In genomic region chr16:28880955-28881354, GRCh38 we compare ENCODE assay signal across 13 cellular contexts. TPM values are rescaled to one million over a fixed set of nuclear protein-coding genes. Genes with fewer than 3 reads are reported as not detected.
DNase-seq lines count a peak whose midpoint lies in the region; ATAC-seq, FAIRE-seq and TF ChIP-seq lines count a peak whose summit lies in the region.
"Had no signal": no experiment of that assay in that cellular context is flagged by ENCODE, and none has a peak within 500 bp of the region (broad histone marks: within the 10 kb centered on the region; RNA-seq: fewer than 3 reads in every experiment).

No MANE protein-coding gene starts in this region.

- no peak overlapping the region for H3K27ac Mint-ChIP-seq in activated CD4-positive, alpha-beta memory T cell treated with anti-CD3 and anti-CD28 coated beads for 36 hours
- H3K27ac Mint-ChIP-seq in immature natural killer cell (peak overlapping the region in 1 of 6 donors; percentile 26), type B pancreatic cell (no peak overlapping the region)

- FAIRE-seq in HepG2 (lab: Jason Lieb, UNC), result no peak

- H3K27me3 ChIP-seq in HepG2 (ENCODE audit: control insufficient read depth in 1 of 2, insufficient read depth in 2 of 2, low read length in 2 of 2) (no peaks in the 10 kb centered on the region), right lobe of liver (no peaks in the 10 kb centered on the region), body of pancreas (no peaks in the 10 kb centered on the region)

- no peak for TF ChIP-seq CTCF in HepG2 (CRISPR knock-in tag; IDR thresholded peaks at IDR 0.05)
- TF ChIP-seq CTCF in right lobe of liver (IDR thresholded peaks at IDR 0.05), result no peak
- TF ChIP-seq CTCF in type B pancreatic cell (conservative IDR thresholded peaks at IDR 0.05), result no peak
- TF ChIP-seq CTCF in body of pancreas (IDR thresholded peaks at IDR 0.05), result no peak

- H3K9ac ChIP-seq in HepG2 (ENCODE audit: insufficient read depth, low read depth, low read length), result no peak overlapping the region

- no peaks in the 10 kb centered on the region for H4K20me1 ChIP-seq in HepG2 (ENCODE audit: insufficient read depth, low read length)

- no TSS peak for BruUV-seq in HepG2 (replicated peaks; lab: Mats Ljungman, UMichigan)

- H3K36me3 ChIP-seq in HepG2 (replicated peaks in 1 of 2; ENCODE audit: control insufficient read depth in 1 of 2, insufficient read depth in 2 of 2, low read length in 2 of 2) (peaks cover 5 to 13% of the 10 kb centered on the region in 2 experiments; a peak in 4 of 5 replicates), right lobe of liver (no peaks in the 10 kb centered on the region), body of pancreas (replicated peaks in 1 of 2; ENCODE audit: insufficient read depth in 1 of 2, low read depth in 2 of 2) (no peaks in the 10 kb centered on the region)

- intact Hi-C loops in HepG2 (cut with micrococcal nuclease; ENCODE audit: unreplicated experiment), result no loop called here
- intact Hi-C loops in right lobe of liver (cut with DNase I), result no loop called here
- intact Hi-C loops in activated CD4-positive, alpha-beta memory T cell treated with anti-CD3 and anti-CD28 coated beads for 36 hours (cut with micrococcal nuclease), result loop anchor here (2.0 to 5.0 kb wide), 3 partner anchors 18 to 64 kb away; partner anchors contain the start of genes RABEP2 and SH2B1
- intact Hi-C loops in body of pancreas (cut with DNase I), result no loop called here

- H3K4me3 Mint-ChIP-seq in activated CD4-positive, alpha-beta memory T cell treated with anti-CD3 and anti-CD28 coated beads for 36 hours, result peak overlapping the region; percentile 55
- peak overlapping the region; percentile 71 to 85 (median 79) for H3K4me3 Mint-ChIP-seq in immature natural killer cell
- H3K4me3 Mint-ChIP-seq in type B pancreatic cell, result peak overlapping the region; percentile 90

- H3K27ac ChIP-seq in HepG2 (ENCODE audit: extremely low read length, insufficient read depth, low read length), result no peak overlapping the region
- no peak overlapping the region for H3K27ac ChIP-seq in right lobe of liver
- H3K27ac ChIP-seq in body of pancreas, result no peak overlapping the region

- H3K27me3 Mint-ChIP-seq in activated CD4-positive, alpha-beta memory T cell treated with anti-CD3 and anti-CD28 coated beads for 36 hours, result peaks cover 7% of the 10 kb centered on the region
- H3K27me3 Mint-ChIP-seq in immature natural killer cell (ENCODE audit: low read depth in 3 of 3), result peaks cover 0 to 3% (median 0%) of the 10 kb centered on the region in 3 donors
- H3K27me3 Mint-ChIP-seq in type B pancreatic cell, result peaks cover 8% of the 10 kb centered on the region

- CTCF ChIA-PET in HepG2 (lab: Yijun Ruan, JAX; ENCODE audit: low intra/inter-chr PET ratio, low total read pairs), result no interaction called here
- CTCF ChIA-PET in activated CD4-positive, alpha-beta memory T cell treated with anti-CD3 and anti-CD28 coated beads for 36 hours (lab: Charles Lee), result interaction anchor here (2.8 kb wide), 1 partner anchor 64 kb away, joined by 15 read pairs; no protein-coding TSS in a partner anchor

- POLR2A ChIA-PET in HepG2 (lab: Yijun Ruan, JAX), result no interaction called here
- POLR2A ChIA-PET in activated CD4-positive, alpha-beta memory T cell treated with anti-CD3 and anti-CD28 coated beads for 36 hours (lab: Charles Lee), result interaction anchor here (1.7 to 3.0 kb wide), 2 partner anchors 42 to 59 kb away, joined by 4 to 9 read pairs; partner anchors contain the start of gene ATXN2L

- H3K4me2 ChIP-seq in HepG2 (ENCODE audit: low read depth, low read length), result no peak overlapping the region

- no peaks in the 10 kb centered on the region for H3K79me2 ChIP-seq in HepG2 (ENCODE audit: insufficient read depth, low read length)

- in situ Hi-C loops in HepG2 (cut with HindIII; ENCODE audit: extremely low pct_ligation_motif_present, low pct_unique_long_range_greater_than_20kb), result no loop called here

- TF ChIP-seq RAD21 in HepG2 (CRISPR knock-in tag; IDR thresholded peaks at IDR 0.05), result no peak

- H3K9me3 ChIP-seq in HepG2 (ENCODE audit: low read length) (no peaks in the 10 kb centered on the region), right lobe of liver (no peaks in the 10 kb centered on the region), body of pancreas (no peaks in the 10 kb centered on the region)

- TF ChIP-seq EP300 in HepG2 (IDR thresholded peaks at IDR 0.05; ENCODE audit: low read depth in 2 of 2, low read length in 2 of 2) (no peak), HepG2 (CRISPR knock-in tag; IDR thresholded peaks at IDR 0.05; ENCODE audit: borderline replicate concordance) (no peak)

- H3K4me1 Mint-ChIP-seq in activated CD4-positive, alpha-beta memory T cell treated with anti-CD3 and anti-CD28 coated beads for 36 hours (ENCODE audit: low read depth), result peaks cover 20% of the 10 kb centered on the region
- peaks cover 18 to 19% of the 10 kb centered on the region in 2 donors for H3K4me1 Mint-ChIP-seq in immature natural killer cell
- peaks cover 23% of the 10 kb centered on the region for H3K4me1 Mint-ChIP-seq in type B pancreatic cell (ENCODE audit: unreplicated experiment)

- WGBS in HepG2 (ENCODE audit: low lambda C conversion rate), result 90% methylated on average over 4 of the region's 4 CpGs
- WGBS in right lobe of liver (ENCODE audit: insufficient coverage, low coverage, low lambda C conversion rate, missing lambda C conversion rate), result 50% methylated on average over 4 of the region's 4 CpGs
- WGBS in body of pancreas, 2 donors, result 70 to 72% methylated on average over 4 of the region's 4 CpGs

- H3K4me3 ChIP-seq in HepG2 (replicated peaks in 1 of 3; ENCODE audit: insufficient read depth in 1 of 3, low read depth in 2 of 3, low read length in 3 of 3) (no peak overlapping the region), right lobe of liver (no peak overlapping the region), body of pancreas (no peak overlapping the region)

- H2AFZ ChIP-seq in HepG2 (ENCODE audit: low read length), result no peak overlapping the region

- TF ChIP-seq POLR2A in HepG2 (IDR thresholded peaks at IDR 0.05; ENCODE audit: insufficient read depth in 1 of 2, low read depth in 2 of 2, low read length in 2 of 2) (no peak), right lobe of liver (IDR thresholded peaks at IDR 0.05) (no peak), body of pancreas (IDR thresholded peaks at IDR 0.05) (no peak)

- no peak for DNase-seq in HepG2 (ENCODE audit: low spot score)
- DNase-seq in right lobe of liver, result no peak
- DNase-seq in activated CD4-positive, alpha-beta memory T cell treated with anti-CD3 and anti-CD28 coated beads for 36 hours, result no peak
- no peak for DNase-seq in immature natural killer cell
- DNase-seq in type B pancreatic cell (ENCODE audit: extremely low spot score, unreplicated experiment), result no peak
- no peak for DNase-seq in NCI-H2227 (lab: John Stamatoyannopoulos, UW; ENCODE audit: unreplicated experiment)
- no peak for DNase-seq in body of pancreas
- DNase-seq in NCI-H748 (lab: John Stamatoyannopoulos, UW; ENCODE audit: unreplicated experiment), result no peak
- DNase-seq: AML-193, NCI-H1694 treated with DMSO at 0.1 percent for 48 hours, Right ventricle myocardium superior had no signal

- H3K9me3 Mint-ChIP-seq in activated CD4-positive, alpha-beta memory T cell treated with anti-CD3 and anti-CD28 coated beads for 36 hours, result no peaks in the 10 kb centered on the region
- H3K9me3 Mint-ChIP-seq in immature natural killer cell (no peaks in the 10 kb centered on the region), type B pancreatic cell (no peaks in the 10 kb centered on the region)

- ATAC-seq in HepG2, result no peak
- no peak for ATAC-seq in right lobe of liver
- no peak for ATAC-seq in body of pancreas

- no peaks in the 10 kb centered on the region for H3K4me1 ChIP-seq in HepG2 (ENCODE audit: insufficient read depth, low read length)
- H3K4me1 ChIP-seq in right lobe of liver, result peaks cover 0 to 6% (median 3%) of the 10 kb centered on the region in 4 donors
- H3K4me1 ChIP-seq in body of pancreas, result peaks cover 13% of the 10 kb centered on the region

- no peaks in the 10 kb centered on the region for H3K36me3 Mint-ChIP-seq in activated CD4-positive, alpha-beta memory T cell treated with anti-CD3 and anti-CD28 coated beads for 36 hours
- H3K36me3 Mint-ChIP-seq in immature natural killer cell (no peaks in the 10 kb centered on the region), type B pancreatic cell (no peaks in the 10 kb centered on the region)

RNA-seq across cellular contexts. Expression of gene ATP2A1, which starts 2.7 kb away (rescaled TPM):
- 0.70 and 3.2 TPM in 2 replicates for total RNA-seq in HepG2 (2016; rRNA removed; fragmentation: Illumina TruSeq; extraction: Trizol)
- 1.1 and 1.9 TPM in 2 replicates for total RNA-seq in HepG2 (2016; cell fraction: cytosol; rRNA removed; fragmentation: Illumina TruSeq; extraction: Trizol; ENCODE audit: low read depth)
- total RNA-seq in HepG2 (2016; cell fraction: insoluble cytoplasmic fraction; rRNA removed; fragmentation: Illumina TruSeq; extraction: Trizol), result 0.30 and 2.0 TPM in 2 replicates
- 0.65 and 1.3 TPM in 2 replicates for total RNA-seq in HepG2 (2016; cell fraction: membrane; rRNA removed; fragmentation: Illumina TruSeq; extraction: Trizol)
- 4.8 and 6.9 TPM in 2 replicates for total RNA-seq in HepG2 (2016; cell fraction: nucleus; rRNA removed; fragmentation: Illumina TruSeq; extraction: Trizol)
- 12.5 and 16.4 TPM in 2 replicates for polyA plus RNA-seq in HepG2 (2011; rRNA removed)
- 2.7 and 2.9 TPM in 2 replicates for polyA plus RNA-seq in HepG2 (2011; cell fraction: cytosol; rRNA removed)
- 149 and 332 TPM in 2 replicates for polyA plus RNA-seq in HepG2 (2011; cell fraction: nucleus; rRNA removed)
- polyA plus RNA-seq in HepG2 (2012), result 31.5 and 57.2 TPM in 2 replicates
- polyA plus RNA-seq in HepG2 (2016; cell fraction: cytosol; fragmentation: Illumina TruSeq; extraction: Trizol; ENCODE audit: low read depth), result 0.51 TPM in 2 replicates
- 1.3 and 1.5 TPM in 2 replicates for polyA plus RNA-seq in HepG2 (2016; cell fraction: insoluble cytoplasmic fraction; fragmentation: Illumina TruSeq; extraction: Trizol; ENCODE audit: low read depth)
- 0.87 and 1.9 TPM in 2 replicates for polyA plus RNA-seq in HepG2 (2016; cell fraction: membrane; fragmentation: Illumina TruSeq; extraction: Trizol; ENCODE audit: low read depth)
- polyA plus RNA-seq in HepG2 (2016; cell fraction: nucleus; fragmentation: Illumina TruSeq; extraction: Trizol; ENCODE audit: insufficient read depth, low read depth), result 55.1 and 58.0 TPM in 2 replicates
- 1.4 and 6.4 TPM in 2 replicates for polyA minus RNA-seq in HepG2 (2011; rRNA and poly(A)+ RNA removed; ENCODE audit: low replicate concordance)
- 0.59 and 1.4 TPM in 2 replicates for polyA minus RNA-seq in HepG2 (2011; cell fraction: cytosol; rRNA and poly(A)+ RNA removed)
- 26.7 and 30.8 TPM in 2 replicates for polyA minus RNA-seq in HepG2 (2011; cell fraction: nucleus; rRNA and poly(A)+ RNA removed)
- total RNA-seq in right lobe of liver, result 1 to 10 TPM in 2 of 6 experiments, under 1 TPM in 4; 0.42 to 3.6 (median 0.77) TPM
- 1 to 10 TPM; 3.3 to 3.8 TPM for total RNA-seq in activated CD4-positive, alpha-beta memory T cell treated with anti-CD3 and anti-CD28 coated beads for 36 hours
- polyA plus RNA-seq in immature natural killer cell, result under 1 TPM in 1 of 3 donors, not detected in 2; 0.31 TPM
- 1.5 and 4.4 TPM in 2 replicates for total RNA-seq in type B pancreatic cell (ENCODE audit: low replicate concordance)
- not detected for total RNA-seq in body of pancreas
- total RNA-seq: Right ventricle myocardium superior had no signal

RNA-seq across cellular contexts. Expression of gene SH2B1, which starts 17.3 kb away (rescaled TPM):
- 15.6 and 23.3 TPM in 2 replicates for total RNA-seq in HepG2 (2016; rRNA removed; fragmentation: Illumina TruSeq; extraction: Trizol)
- total RNA-seq in HepG2 (2016; cell fraction: cytosol; rRNA removed; fragmentation: Illumina TruSeq; extraction: Trizol; ENCODE audit: low read depth), result 22.5 and 27.1 TPM in 2 replicates
- 13.4 and 24.5 TPM in 2 replicates for total RNA-seq in HepG2 (2016; cell fraction: insoluble cytoplasmic fraction; rRNA removed; fragmentation: Illumina TruSeq; extraction: Trizol)
- 16.3 and 21.4 TPM in 2 replicates for total RNA-seq in HepG2 (2016; cell fraction: membrane; rRNA removed; fragmentation: Illumina TruSeq; extraction: Trizol)
- 30.1 and 30.6 TPM in 2 replicates for total RNA-seq in HepG2 (2016; cell fraction: nucleus; rRNA removed; fragmentation: Illumina TruSeq; extraction: Trizol)
- polyA plus RNA-seq in HepG2 (2011; rRNA removed), result 30.8 and 40.2 TPM in 2 replicates
- 15.2 and 19.8 TPM in 2 replicates for polyA plus RNA-seq in HepG2 (2011; cell fraction: cytosol; rRNA removed)
- 198 and 224 TPM in 2 replicates for polyA plus RNA-seq in HepG2 (2011; cell fraction: nucleus; rRNA removed)
- polyA plus RNA-seq in HepG2 (2012), result 35.0 and 37.6 TPM in 2 replicates
- 4.3 and 6.0 TPM in 2 replicates for polyA plus RNA-seq in HepG2 (2016; cell fraction: cytosol; fragmentation: Illumina TruSeq; extraction: Trizol; ENCODE audit: low read depth)
- 18.0 and 21.1 TPM in 2 replicates for polyA plus RNA-seq in HepG2 (2016; cell fraction: insoluble cytoplasmic fraction; fragmentation: Illumina TruSeq; extraction: Trizol; ENCODE audit: low read depth)
- polyA plus RNA-seq in HepG2 (2016; cell fraction: membrane; fragmentation: Illumina TruSeq; extraction: Trizol; ENCODE audit: low read depth), result 12.3 and 13.6 TPM in 2 replicates
- polyA plus RNA-seq in HepG2 (2016; cell fraction: nucleus; fragmentation: Illumina TruSeq; extraction: Trizol; ENCODE audit: insufficient read depth, low read depth), result 82.4 and 89.4 TPM in 2 replicates
- polyA minus RNA-seq in HepG2 (2011; rRNA and poly(A)+ RNA removed; ENCODE audit: low replicate concordance), result 44.5 and 55.4 TPM in 2 replicates
- polyA minus RNA-seq in HepG2 (2011; cell fraction: cytosol; rRNA and poly(A)+ RNA removed), result 10.5 and 11.6 TPM in 2 replicates
- 36.8 and 48.6 TPM in 2 replicates for polyA minus RNA-seq in HepG2 (2011; cell fraction: nucleus; rRNA and poly(A)+ RNA removed)
- 10 to 100 TPM; 13.2 to 27.1 (median 20.6) TPM for total RNA-seq in right lobe of liver
- 10 to 100 TPM; 32.3 to 34.9 TPM for total RNA-seq in activated CD4-positive, alpha-beta memory T cell treated with anti-CD3 and anti-CD28 coated beads for 36 hours
- 1 to 10 TPM; 1.4 to 3.0 (median 1.6) TPM for polyA plus RNA-seq in immature natural killer cell
- total RNA-seq in type B pancreatic cell (ENCODE audit: low replicate concordance), result 62.3 and 75.1 TPM in 2 replicates
- total RNA-seq in body of pancreas, result 10 to 100 TPM; 21.5 to 77.1 TPM

RNA-seq across cellular contexts. Expression of gene TUFM, which starts 34.8 kb away (rescaled TPM):
- total RNA-seq in HepG2 (2016; rRNA removed; fragmentation: Illumina TruSeq; extraction: Trizol), result 138 and 298 TPM in 2 replicates
- 52.9 and 59.0 TPM in 2 replicates for total RNA-seq in HepG2 (2016; cell fraction: cytosol; rRNA removed; fragmentation: Illumina TruSeq; extraction: Trizol; ENCODE audit: low read depth)
- total RNA-seq in HepG2 (2016; cell fraction: insoluble cytoplasmic fraction; rRNA removed; fragmentation: Illumina TruSeq; extraction: Trizol), result 109 and 318 TPM in 2 replicates
- total RNA-seq in HepG2 (2016; cell fraction: membrane; rRNA removed; fragmentation: Illumina TruSeq; extraction: Trizol), result 97.9 and 102 TPM in 2 replicates
- total RNA-seq in HepG2 (2016; cell fraction: nucleus; rRNA removed; fragmentation: Illumina TruSeq; extraction: Trizol), result 269 and 303 TPM in 2 replicates
- polyA plus RNA-seq in HepG2 (2011; rRNA removed), result 189 and 206 TPM in 2 replicates
- 123 and 178 TPM in 2 replicates for polyA plus RNA-seq in HepG2 (2011; cell fraction: cytosol; rRNA removed)
- polyA plus RNA-seq in HepG2 (2011; cell fraction: nucleus; rRNA removed), result 404 and 487 TPM in 2 replicates
- 180 and 205 TPM in 2 replicates for polyA plus RNA-seq in HepG2 (2012)
- 69.4 and 72.1 TPM in 2 replicates for polyA plus RNA-seq in HepG2 (2016; cell fraction: cytosol; fragmentation: Illumina TruSeq; extraction: Trizol; ENCODE audit: low read depth)
- polyA plus RNA-seq in HepG2 (2016; cell fraction: insoluble cytoplasmic fraction; fragmentation: Illumina TruSeq; extraction: Trizol; ENCODE audit: low read depth), result 150 and 184 TPM in 2 replicates
- polyA plus RNA-seq in HepG2 (2016; cell fraction: membrane; fragmentation: Illumina TruSeq; extraction: Trizol; ENCODE audit: low read depth), result 99.2 and 107 TPM in 2 replicates
- polyA plus RNA-seq in HepG2 (2016; cell fraction: nucleus; fragmentation: Illumina TruSeq; extraction: Trizol; ENCODE audit: insufficient read depth, low read depth), result 673 and 742 TPM in 2 replicates
- polyA minus RNA-seq in HepG2 (2011; rRNA and poly(A)+ RNA removed; ENCODE audit: low replicate concordance), result 135 and 165 TPM in 2 replicates
- polyA minus RNA-seq in HepG2 (2011; cell fraction: cytosol; rRNA and poly(A)+ RNA removed), result 69.4 and 75.9 TPM in 2 replicates
- 56.7 and 63.5 TPM in 2 replicates for polyA minus RNA-seq in HepG2 (2011; cell fraction: nucleus; rRNA and poly(A)+ RNA removed)
- 100 to 1,000 TPM; 103 to 169 (median 141) TPM for total RNA-seq in right lobe of liver
- 100 to 1,000 TPM; 221 TPM for total RNA-seq in activated CD4-positive, alpha-beta memory T cell treated with anti-CD3 and anti-CD28 coated beads for 36 hours
- polyA plus RNA-seq in immature natural killer cell, result 100 to 1,000 TPM; 149 to 206 (median 153) TPM
- total RNA-seq in type B pancreatic cell (ENCODE audit: low replicate concordance), result 177 and 182 TPM in 2 replicates
- 100 to 1,000 TPM in 1 of 2 donors, 10 to 100 TPM in 1; 93.4 to 103 TPM for total RNA-seq in body of pancreas

RNA-seq across cellular contexts. Expression of gene RABEP2, which starts 44.1 kb away (rescaled TPM):
- total RNA-seq in HepG2 (2016; rRNA removed; fragmentation: Illumina TruSeq; extraction: Trizol) (16.1 and 18.4 TPM in 2 replicates), right lobe of liver (10 to 100 TPM in 2 of 6 experiments, 1 to 10 TPM in 4; 5.0 to 21.0 (median 9.1) TPM), type B pancreatic cell (ENCODE audit: low replicate concordance) (23.3 and 44.4 TPM in 2 replicates), body of pancreas (100 to 1,000 TPM in 1 of 2 donors, 10 to 100 TPM in 1; 27.2 to 118 TPM)
- total RNA-seq in HepG2 (2016; cell fraction: cytosol; rRNA removed; fragmentation: Illumina TruSeq; extraction: Trizol; ENCODE audit: low read depth), result 2.9 and 3.6 TPM in 2 replicates
- total RNA-seq in HepG2 (2016; cell fraction: insoluble cytoplasmic fraction; rRNA removed; fragmentation: Illumina TruSeq; extraction: Trizol), result 13.9 and 19.6 TPM in 2 replicates
- total RNA-seq in HepG2 (2016; cell fraction: membrane; rRNA removed; fragmentation: Illumina TruSeq; extraction: Trizol), result 7.5 and 8.4 TPM in 2 replicates
- 10.2 and 11.4 TPM in 2 replicates for total RNA-seq in HepG2 (2016; cell fraction: nucleus; rRNA removed; fragmentation: Illumina TruSeq; extraction: Trizol)
- polyA plus RNA-seq in HepG2 (2011; rRNA removed) (10.8 and 12.4 TPM in 2 replicates), immature natural killer cell (10 to 100 TPM in 1 of 3 donors, 1 to 10 TPM in 2; 6.3 to 13.9 (median 9.6) TPM)
- polyA plus RNA-seq in HepG2 (2011; cell fraction: cytosol; rRNA removed), result 8.5 and 13.3 TPM in 2 replicates
- 28.2 and 32.3 TPM in 2 replicates for polyA plus RNA-seq in HepG2 (2011; cell fraction: nucleus; rRNA removed)
- 5.7 and 7.3 TPM in 2 replicates for polyA plus RNA-seq in HepG2 (2012)
- polyA plus RNA-seq in HepG2 (2016; cell fraction: cytosol; fragmentation: Illumina TruSeq; extraction: Trizol; ENCODE audit: low read depth), result 1.9 and 2.8 TPM in 2 replicates
- 9.8 and 12.4 TPM in 2 replicates for polyA plus RNA-seq in HepG2 (2016; cell fraction: insoluble cytoplasmic fraction; fragmentation: Illumina TruSeq; extraction: Trizol; ENCODE audit: low read depth)
- polyA plus RNA-seq in HepG2 (2016; cell fraction: membrane; fragmentation: Illumina TruSeq; extraction: Trizol; ENCODE audit: low read depth), result 4.5 and 4.9 TPM in 2 replicates
- 17.2 and 17.9 TPM in 2 replicates for polyA plus RNA-seq in HepG2 (2016; cell fraction: nucleus; fragmentation: Illumina TruSeq; extraction: Trizol; ENCODE audit: insufficient read depth, low read depth)
- 5.5 and 7.5 TPM in 2 replicates for polyA minus RNA-seq in HepG2 (2011; rRNA and poly(A)+ RNA removed; ENCODE audit: low replicate concordance)
- 5.5 and 7.4 TPM in 2 replicates for polyA minus RNA-seq in HepG2 (2011; cell fraction: cytosol; rRNA and poly(A)+ RNA removed)
- polyA minus RNA-seq in HepG2 (2011; cell fraction: nucleus; rRNA and poly(A)+ RNA removed), result 6.2 and 7.5 TPM in 2 replicates
- total RNA-seq in activated CD4-positive, alpha-beta memory T cell treated with anti-CD3 and anti-CD28 coated beads for 36 hours, result 10 to 100 TPM; 11.3 to 12.0 TPM

RNA-seq across cellular contexts. Expression of gene CD19, which starts 50.8 kb away (rescaled TPM):
- total RNA-seq in HepG2 (2016; rRNA removed; fragmentation: Illumina TruSeq; extraction: Trizol) (0.48 and 0.55 TPM in 2 replicates), right lobe of liver (under 1 TPM in 1 of 6 experiments, not detected in 5; 0.10 TPM), type B pancreatic cell (ENCODE audit: low replicate concordance) (not detected in 2 replicates), body of pancreas (not detected)
- total RNA-seq in HepG2 (2016; cell fraction: cytosol; rRNA removed; fragmentation: Illumina TruSeq; extraction: Trizol; ENCODE audit: low read depth), result 0.26 TPM in 1 of 2 replicates, not detected in the other
- 0.34 and 0.37 TPM in 2 replicates for total RNA-seq in HepG2 (2016; cell fraction: insoluble cytoplasmic fraction; rRNA removed; fragmentation: Illumina TruSeq; extraction: Trizol)
- 0.24 TPM in 1 of 2 replicates, not detected in the other for total RNA-seq in HepG2 (2016; cell fraction: membrane; rRNA removed; fragmentation: Illumina TruSeq; extraction: Trizol)
- total RNA-seq in HepG2 (2016; cell fraction: nucleus; rRNA removed; fragmentation: Illumina TruSeq; extraction: Trizol), result not detected in 2 replicates
- polyA plus RNA-seq in HepG2 (2011; rRNA removed) (1.1 and 1.2 TPM in 2 replicates), immature natural killer cell (under 1 TPM; 0.18 to 0.29 (median 0.27) TPM)
- 0.92 and 2.2 TPM in 2 replicates for polyA plus RNA-seq in HepG2 (2011; cell fraction: cytosol; rRNA removed)
- 2.1 and 2.5 TPM in 2 replicates for polyA plus RNA-seq in HepG2 (2011; cell fraction: nucleus; rRNA removed)
- 1.6 and 2.5 TPM in 2 replicates for polyA plus RNA-seq in HepG2 (2012)
- 0.05 and 0.07 TPM in 2 replicates for polyA plus RNA-seq in HepG2 (2016; cell fraction: cytosol; fragmentation: Illumina TruSeq; extraction: Trizol; ENCODE audit: low read depth)
- 0.64 and 0.67 TPM in 2 replicates for polyA plus RNA-seq in HepG2 (2016; cell fraction: insoluble cytoplasmic fraction; fragmentation: Illumina TruSeq; extraction: Trizol; ENCODE audit: low read depth)
- polyA plus RNA-seq in HepG2 (2016; cell fraction: membrane; fragmentation: Illumina TruSeq; extraction: Trizol; ENCODE audit: low read depth), result 0.10 TPM in 1 of 2 replicates, not detected in the other
- polyA plus RNA-seq in HepG2 (2016; cell fraction: nucleus; fragmentation: Illumina TruSeq; extraction: Trizol; ENCODE audit: insufficient read depth, low read depth), result 0.32 and 0.45 TPM in 2 replicates
- 0.07 and 1.0 TPM in 2 replicates for polyA minus RNA-seq in HepG2 (2011; rRNA and poly(A)+ RNA removed; ENCODE audit: low replicate concordance)
- polyA minus RNA-seq in HepG2 (2011; cell fraction: cytosol; rRNA and poly(A)+ RNA removed), result not detected in 2 replicates
- polyA minus RNA-seq in HepG2 (2011; cell fraction: nucleus; rRNA and poly(A)+ RNA removed), result 0.39 and 0.75 TPM in 2 replicates
- total RNA-seq in activated CD4-positive, alpha-beta memory T cell treated with anti-CD3 and anti-CD28 coated beads for 36 hours, result under 1 TPM in 1 of 2 experiments, not detected in 1; 0.29 TPM
- total RNA-seq: cardiac septum, epithelial cell of proximal tubule, Right ventricle myocardium superior had no signal
